18 cellular contexts compared by ENCODE assay signal in the genomic region with DNA sequence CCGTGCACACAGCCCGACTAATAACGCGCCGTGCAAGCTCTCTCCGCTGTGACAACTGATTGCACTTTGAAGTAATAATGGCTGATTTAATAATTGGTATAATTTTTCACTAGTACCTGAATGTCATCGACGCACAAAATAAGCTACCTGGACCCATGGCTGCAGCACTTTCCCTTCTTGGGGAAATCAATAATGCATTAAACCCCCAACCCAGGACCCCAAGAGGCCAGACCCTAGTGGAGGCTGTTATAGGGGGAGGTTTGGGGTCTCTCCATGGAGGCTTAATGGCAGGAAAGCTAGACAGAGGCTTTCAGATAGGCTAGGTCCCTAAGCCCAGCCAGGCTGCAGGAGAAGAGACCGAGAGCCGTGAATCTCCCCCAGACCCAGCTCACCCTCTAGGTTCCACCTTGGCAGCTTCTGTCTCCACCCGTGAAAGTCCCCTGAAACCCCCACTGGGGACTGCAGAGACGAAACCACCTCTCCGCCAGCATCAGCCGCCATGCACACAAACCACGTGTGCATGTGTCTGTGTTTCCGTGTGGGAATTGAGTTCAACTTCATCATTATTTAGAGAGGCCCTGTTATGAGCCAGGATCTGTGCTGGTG.
DNase-seq lines count a peak whose midpoint lies in the region; ATAC-seq and TF ChIP-seq lines count a peak whose summit lies in the region.
"Had no signal": no experiment of that assay in that cellular context is flagged by ENCODE, and none has a peak within 500 bp of the region (broad histone marks: within the 10 kb centered on the region; RNA-seq: fewer than 3 reads in every experiment).

No MANE protein-coding gene starts in this region.

- no peaks in the 10 kb centered on the region for H3F3A ChIP-seq in neural progenitor cell (ENCODE audit: low read depth)

- no peak overlapping the region for H2AFZ ChIP-seq in neural progenitor cell (replicated peaks)

- no peaks in the 10 kb centered on the region for H3K36me3 Mint-ChIP-seq in activated CD8-positive, alpha-beta memory T cell treated with anti-CD3 and anti-CD28 coated beads, Interleukin-2, amount 10 ng/mL, durations not matched to agents 7 days and 5 days
- no peaks in the 10 kb centered on the region for H3K36me3 Mint-ChIP-seq in neural progenitor cell
- H3K36me3 Mint-ChIP-seq: CD14-positive monocyte had no signal

- H3K9me3 ChIP-seq in neural progenitor cell (ENCODE audit: low read depth) (no peaks in the 10 kb centered on the region), aorta (ENCODE audit: control insufficient read depth, low read length) (no peaks in the 10 kb centered on the region)
- H3K9me3 ChIP-seq: MG63 had no signal

- intact Hi-C loops in aorta (cut with DNase I), result no loop called here

- DNase-seq in activated CD8-positive, alpha-beta memory T cell treated with anti-CD3 and anti-CD28 coated beads, Interleukin-2, amount 50 U/mL, for 48 hours, result peak; percentile 12
- no peak for DNase-seq in activated CD8-positive, alpha-beta memory T cell treated with anti-CD3 and anti-CD28 coated beads, Interleukin-2, amount 10 ng/mL, durations not matched to agents 7 days and 5 days
- peak; percentile 58 for DNase-seq in coronary artery (ENCODE audit: low spot score)
- no peak for DNase-seq in neural progenitor cell (ENCODE audit: low spot score)
- no peak for DNase-seq in aorta
- no peak for DNase-seq in Kasumi-1 (lab: John Stamatoyannopoulos, UW)
- no peak for DNase-seq in HUDEP-2 (lab: John Stamatoyannopoulos, UW; ENCODE audit: unreplicated experiment in 76 of 76)
- DNase-seq: COR-L47, KG1, MG63, NCI-H1105, NCI-H187 treated with DMSO at 0.1 percent for 48 hours, NCI-H446, NCI-H748 treated with DMSO at 0.1 percent for 48 hours, SHP77 had no signal

- H3K4me2 ChIP-seq in neural progenitor cell, result no peak overlapping the region

- no peaks in the 10 kb centered on the region for H3K27me3 Mint-ChIP-seq in activated CD8-positive, alpha-beta memory T cell treated with anti-CD3 and anti-CD28 coated beads, Interleukin-2, amount 10 ng/mL, durations not matched to agents 7 days and 5 days
- H3K27me3 Mint-ChIP-seq in neural progenitor cell (ENCODE audit: insufficient read depth, low read depth), result peaks cover 13% of the 10 kb centered on the region

- no peaks in the 10 kb centered on the region for H3K9me3 Mint-ChIP-seq in activated CD8-positive, alpha-beta memory T cell treated with anti-CD3 and anti-CD28 coated beads, Interleukin-2, amount 10 ng/mL, durations not matched to agents 7 days and 5 days (ENCODE audit: low read depth)
- H3K9me3 Mint-ChIP-seq in neural progenitor cell, result no peaks in the 10 kb centered on the region
- H3K9me3 Mint-ChIP-seq: CD14-positive monocyte had no signal

- no peak for ATAC-seq in activated CD8-positive, alpha-beta memory T cell treated with anti-CD3 and anti-CD28 coated beads, Interleukin-2, amount 10 ng/mL, durations not matched to agents 7 days and 5 days
- ATAC-seq in aorta (ENCODE audit: low FRiP score) (peak; percentile 17), GM21529 (IDR thresholded peaks at IDR 0.05; ENCODE audit: unreplicated experiment) (no peak)

- WGBS in aorta, 2 donors, result 42 to 50% methylated on average over 16 of the region's 16 CpGs

- H3K36me3 ChIP-seq in neural progenitor cell (no peaks in the 10 kb centered on the region), aorta (ENCODE audit: control insufficient read depth in 1 of 2, insufficient read depth in 2 of 2, low read length in 1 of 2) (no peaks in the 10 kb centered on the region)
- H3K36me3 ChIP-seq: MG63 had no signal

- H3K4me1 Mint-ChIP-seq in activated CD8-positive, alpha-beta memory T cell treated with anti-CD3 and anti-CD28 coated beads, Interleukin-2, amount 10 ng/mL, durations not matched to agents 7 days and 5 days, result no peaks in the 10 kb centered on the region
- peaks cover 30% of the 10 kb centered on the region for H3K4me1 Mint-ChIP-seq in neural progenitor cell
- H3K4me1 Mint-ChIP-seq: CD14-positive monocyte had no signal

- H3K79me2 ChIP-seq in neural progenitor cell (ENCODE audit: low read depth), result no peaks in the 10 kb centered on the region

- H3K4me1 ChIP-seq in neural progenitor cell, result no peaks in the 10 kb centered on the region
- no peaks in the 10 kb centered on the region for H3K4me1 ChIP-seq in aorta (ENCODE audit: control insufficient read depth in 1 of 2, insufficient read depth in 2 of 2, low read length in 2 of 2)

- CTCF ChIA-PET in activated CD8-positive, alpha-beta memory T cell treated with anti-CD3 and anti-CD28 coated beads, Interleukin-2, amount 10 ng/mL, durations not matched to agents 7 days and 5 days (lab: Charles Lee), result no interaction called here

- H3K4me3 ChIP-seq in coronary artery (no peak overlapping the region), neural progenitor cell (no peak overlapping the region), aorta (ENCODE audit: low read length in 2 of 2) (no peak overlapping the region)
- H3K4me3 ChIP-seq: MG63 had no signal

- no peak overlapping the region for H3K27ac Mint-ChIP-seq in activated CD8-positive, alpha-beta memory T cell treated with anti-CD3 and anti-CD28 coated beads, Interleukin-2, amount 10 ng/mL, durations not matched to agents 7 days and 5 days
- peak overlapping the region; percentile 15 for H3K27ac Mint-ChIP-seq in neural progenitor cell
- H3K27ac Mint-ChIP-seq: CD14-positive monocyte had no signal

- no peaks in the 10 kb centered on the region for H3K27me3 ChIP-seq in neural progenitor cell
- no peaks in the 10 kb centered on the region for H3K27me3 ChIP-seq in aorta (ENCODE audit: control insufficient read depth in 1 of 2, insufficient read depth in 2 of 2, low read length in 1 of 2)
- H3K27me3 ChIP-seq: MG63 had no signal

- H3K4me3 Mint-ChIP-seq in activated CD8-positive, alpha-beta memory T cell treated with anti-CD3 and anti-CD28 coated beads, Interleukin-2, amount 10 ng/mL, durations not matched to agents 7 days and 5 days, result no peak overlapping the region
- H3K4me3 Mint-ChIP-seq in neural progenitor cell, result no peak overlapping the region
- H3K4me3 Mint-ChIP-seq: CD14-positive monocyte had no signal

- H3K27ac ChIP-seq in coronary artery (no peak overlapping the region), neural progenitor cell (no peak overlapping the region), aorta (ENCODE audit: low read depth in 1 of 2, low read length in 2 of 2) (no peak overlapping the region)
- H3K27ac ChIP-seq: HL-60 had no signal

- TF ChIP-seq CTCF in coronary artery (IDR thresholded peaks at IDR 0.05) (no peak), neural progenitor cell (IDR thresholded peaks at IDR 0.05) (no peak)

- H4K20me1 ChIP-seq in neural progenitor cell (ENCODE audit: low read depth), result no peaks in the 10 kb centered on the region

- H3K9ac ChIP-seq in neural progenitor cell, result no peak overlapping the region

Comparison
In these comparisons a context has a peak if more than half of its experiments do, and no peak if none do; other contexts are left out.
1. DNase-seq: peak in activated CD8-positive, alpha-beta memory T cell treated with anti-CD3 and anti-CD28 coated beads, Interleukin-2, amount 50 U/mL, for 48 hours (single experiment) and coronary artery (single experiment); none in activated CD8-positive, alpha-beta memory T cell treated with anti-CD3 and anti-CD28 coated beads, Interleukin-2, amount 10 ng/mL, durations not matched to agents 7 days and 5 days (single experiment), neural progenitor cell (single experiment), aorta (0 of 2), Kasumi-1 (0 of 2) and HUDEP-2 (0 of 76).